Comparison of ENCODE assay signal across 13 cellular contexts in genomic region chr13:98930014-98930625, GRCh38. TPM values are rescaled to one million over a fixed set of nuclear protein-coding genes. Genes with fewer than 3 reads are reported as not detected.
DNase-seq lines count a peak whose midpoint lies in the region; TF ChIP-seq lines count a peak whose summit lies in the region.
"Had no signal": no experiment of that assay in that cellular context is flagged by ENCODE, and none has a peak within 500 bp of the region (broad histone marks: within the 10 kb centered on the region; RNA-seq: fewer than 3 reads in every experiment).

No MANE protein-coding gene starts in this region.

- TF ChIP-seq EP300 in stomach (IDR thresholded peaks at IDR 0.05): no peak

- no peak for TF ChIP-seq POLR2A in stomach (IDR thresholded peaks at IDR 0.05)

- POLR2A ChIA-PET in CD8-positive, alpha-beta memory T cell (lab: Charles Lee): no interaction called here

- H3K4me1 Mint-ChIP-seq in CD8-positive, alpha-beta memory T cell: peaks cover 7 to 17% (median 13%) of the 10 kb centered on the region in 3 donors
- H3K4me1 Mint-ChIP-seq in IgD-negative memory B cell: peaks cover 0 to 7% (median 3%) of the 10 kb centered on the region in 3 donors
- peaks cover 4% of the 10 kb centered on the region for H3K4me1 Mint-ChIP-seq in neural crest cell

- no peak for TF ChIP-seq CTCF in neural crest cell (conservative IDR thresholded peaks at IDR 0.05)
- TF ChIP-seq CTCF in stomach (IDR thresholded peaks at IDR 0.05): no peak
- TF ChIP-seq CTCF in ascending aorta (IDR thresholded peaks at IDR 0.05): no peak

- H3K27ac Mint-ChIP-seq in CD8-positive, alpha-beta memory T cell: peak overlapping the region in 2 of 8 donors; percentile 43 to 51
- peak overlapping the region in 1 of 3 donors; percentile 72 for H3K27ac Mint-ChIP-seq in IgD-negative memory B cell
- peak overlapping the region; percentile 43 for H3K27ac Mint-ChIP-seq in neural crest cell (ENCODE audit: unreplicated experiment)

- H3K4me3 Mint-ChIP-seq in CD8-positive, alpha-beta memory T cell: no peak overlapping the region
- peak overlapping the region; percentile 62 to 90 (median 74) for H3K4me3 Mint-ChIP-seq in IgD-negative memory B cell
- H3K4me3 Mint-ChIP-seq in neural crest cell: no peak overlapping the region

- WGBS in stomach, 5 donors: 64 to 79% (median 75%) methylated on average over 8 of the region's 8 CpGs

- H3K36me3 Mint-ChIP-seq in CD8-positive, alpha-beta memory T cell: peaks cover 17 to 47% (median 24%) of the 10 kb centered on the region in 3 donors
- peaks cover 9% of the 10 kb centered on the region for H3K36me3 Mint-ChIP-seq in IgD-negative memory B cell
- no peaks in the 10 kb centered on the region for H3K36me3 Mint-ChIP-seq in neural crest cell (ENCODE audit: low read depth)

- H3K27ac ChIP-seq in CD8-positive, alpha-beta memory T cell (ENCODE audit: low read depth, low read length): no peak overlapping the region
- H3K27ac ChIP-seq in caudate nucleus (ENCODE audit: low read depth, low read length): peak overlapping the region; percentile 31
- no peak overlapping the region for H3K27ac ChIP-seq in stomach
- peak overlapping the region in 1 of 2 donors; percentile 8 for H3K27ac ChIP-seq in ascending aorta

- no peaks in the 10 kb centered on the region for H3K27me3 ChIP-seq in CD8-positive, alpha-beta memory T cell (ENCODE audit: insufficient read depth, low read length, poor library complexity, severe bottlenecking)
- H3K27me3 ChIP-seq in stomach (no peaks in the 10 kb centered on the region), ascending aorta (no peaks in the 10 kb centered on the region)
- H3K27me3 ChIP-seq: esophagus squamous epithelium had no signal

- peak in 1 of 5 donors; percentile 13 for DNase-seq in CD8-positive, alpha-beta memory T cell
- DNase-seq in caudate nucleus (lab: John Stamatoyannopoulos, UW) (peak in 35 of 61 donors; percentile 3 to 69 (median 24)), neural crest cell (ENCODE audit: low read depth, low spot score) (no peak), stomach (no peak), NCI-H1694 treated with DMSO at 0.1 percent for 48 hours (lab: John Stamatoyannopoulos, UW) (no peak), ascending aorta (ENCODE audit: low spot score in 2 of 2) (no peak)
- no peak for DNase-seq in activated CD8-positive, alpha-beta memory T cell treated with anti-CD3 and anti-CD28 coated beads for 24 hours
- DNase-seq: activated CD4-positive, CD25-positive, alpha-beta regulatory T cell; esophagus squamous epithelium; MM.1S; OCI-M1 had no signal

- no peaks in the 10 kb centered on the region for H3K36me3 ChIP-seq in CD8-positive, alpha-beta memory T cell (ENCODE audit: insufficient read depth, low read length)
- H3K36me3 ChIP-seq in stomach (no peaks in the 10 kb centered on the region), ascending aorta (peaks cover 0 to 8% of the 10 kb centered on the region in 2 donors)
- H3K36me3 ChIP-seq: HAP-1 had no signal

- CTCF ChIA-PET in CD8-positive, alpha-beta memory T cell (lab: Charles Lee): no interaction called here

- no peaks in the 10 kb centered on the region for H3K9me3 ChIP-seq in CD8-positive, alpha-beta memory T cell (ENCODE audit: low read length)
- H3K9me3 ChIP-seq in stomach: peaks cover 0 to 17% (median 11%) of the 10 kb centered on the region in 4 donors
- H3K9me3 ChIP-seq in ascending aorta: peaks cover 4 to 19% of the 10 kb centered on the region in 2 donors
- H3K9me3 ChIP-seq: HAP-1 had no signal

- intact Hi-C loops in stomach (cut with DNase I; ENCODE audit: low total_unique reads) (no loop called here), ascending aorta (cut with DNase I) (no loop called here)

- no peaks in the 10 kb centered on the region for H3K27me3 Mint-ChIP-seq in CD8-positive, alpha-beta memory T cell
- H3K27me3 Mint-ChIP-seq in IgD-negative memory B cell (no peaks in the 10 kb centered on the region), neural crest cell (ENCODE audit: low read depth) (no peaks in the 10 kb centered on the region)

- peaks cover 0 to 10% (median 8%) of the 10 kb centered on the region in 5 donors for H3K9me3 Mint-ChIP-seq in CD8-positive, alpha-beta memory T cell
- H3K9me3 Mint-ChIP-seq in IgD-negative memory B cell (peaks cover 0 to 9% (median 2%) of the 10 kb centered on the region in 3 donors), neural crest cell (peaks cover 9% of the 10 kb centered on the region)

- H3K4me1 ChIP-seq in CD8-positive, alpha-beta memory T cell (ENCODE audit: insufficient read depth, low read length): peaks cover 5% of the 10 kb centered on the region
- H3K4me1 ChIP-seq in stomach (no peaks in the 10 kb centered on the region), ascending aorta (no peaks in the 10 kb centered on the region)
- H3K4me1 ChIP-seq: HAP-1 had no signal

- peak overlapping the region; percentile 33 for H3K4me3 ChIP-seq in CD8-positive, alpha-beta memory T cell (ENCODE audit: low read length)
- H3K4me3 ChIP-seq in stomach (no peak overlapping the region), ascending aorta (no peak overlapping the region)
- H3K4me3 ChIP-seq: esophagus squamous epithelium, HAP-1 had no signal

RNA-seq across cellular contexts. Expression of gene DOCK9, which starts 47.7 kb away (rescaled TPM):
- 10 to 100 TPM; 35.4 to 38.9 TPM for total RNA-seq in CD8-positive, alpha-beta memory T cell
- polyA plus RNA-seq in CD8-positive, alpha-beta memory T cell: 23.9 TPM
- 4.1 TPM for polyA plus RNA-seq in IgD-negative memory B cell
- 6.9 and 8.2 TPM in 2 replicates for total RNA-seq in neural crest cell
- 10 to 100 TPM; 42.3 to 97.9 (median 82.1) TPM for total RNA-seq in stomach
- 10 to 100 TPM in 2 of 3 donors, 1 to 10 TPM in 1; 8.7 to 22.3 (median 12.2) TPM for polyA plus RNA-seq in stomach
- total RNA-seq in ascending aorta: 88.2 TPM

Comparison
In these comparisons a context has a peak if more than half of its experiments do, and no peak if none do; other contexts are left out.
1. DNase-seq: peak in caudate nucleus (35 of 61); none in neural crest cell (single experiment), stomach (single experiment), NCI-H1694 treated with DMSO at 0.1 percent for 48 hours (single experiment), activated CD8-positive, alpha-beta memory T cell treated with anti-CD3 and anti-CD28 coated beads for 24 hours (single experiment) and ascending aorta (0 of 2).
2. H3K4me3 Mint-ChIP-seq: peak in IgD-negative memory B cell (4 of 4); none in CD8-positive, alpha-beta memory T cell (0 of 7) and neural crest cell (single experiment).